In the genomic region with DNA sequence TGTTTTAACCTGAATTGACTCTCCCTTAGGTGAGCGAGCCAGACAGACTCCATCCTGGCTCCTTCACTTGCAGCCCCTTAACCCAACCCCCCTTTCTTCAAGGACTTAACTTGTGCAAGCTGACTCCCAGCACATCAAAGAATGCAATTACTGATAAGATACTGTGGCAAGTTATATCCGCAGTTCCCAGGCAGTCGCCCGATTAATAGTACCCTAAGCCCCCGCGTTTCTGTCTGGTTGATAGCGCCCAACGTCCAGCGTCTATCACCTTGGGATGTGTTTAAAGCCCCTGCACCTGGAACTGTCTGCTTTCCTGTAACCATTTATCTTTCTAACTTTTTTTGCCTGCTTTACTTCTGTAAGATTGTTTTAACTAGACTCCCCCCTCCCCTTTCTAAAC, we compare ENCODE assay signal across 1 cellular context.
TF ChIP-seq lines count a peak whose summit lies in the region.

No MANE protein-coding gene starts in this region.

TF ChIP-seq in K562, 482 proteins besides CTCF, POLR2A, EP300 and RAD21:
- TF ChIP-seq TCF7 (IDR thresholded peaks at IDR 0.05; ENCODE audit: borderline replicate concordance) (0 out of 2 replicates have a peak, but pooled peaks have one; percentile 36), TARDBP (IDR thresholded peaks at IDR 0.05) (no peak), THRAP3 (IDR thresholded peaks at IDR 0.05; ENCODE audit: borderline replicate concordance) (no peak), TEAD4 (IDR thresholded peaks at IDR 0.05; ENCODE audit: low read length) (peak; percentile 30; the same call in 1 of the 2 replicates), TEAD4 (CRISPR knock-in tag; IDR thresholded peaks at IDR 0.05; ENCODE audit: borderline replicate concordance) (no peak), TCF3 (CRISPR knock-in tag; IDR thresholded peaks at IDR 0.05) (peak; percentile 58), DPF2 (IDR thresholded peaks at IDR 0.05) (0 out of 2 replicates have a peak, but pooled peaks have one; percentile 27), ZNF184 (CRISPR knock-in tag; IDR thresholded peaks at IDR 0.05) (no peak), CBFA2T3 (IDR thresholded peaks at IDR 0.05) (peak; percentile 82), DACH1 (IDR thresholded peaks at IDR 0.05; ENCODE audit: partially characterized antibody) (peak; percentile 23), ZNF740 (CRISPR knock-in tag; IDR thresholded peaks at IDR 0.05) (no peak), ZNF740 (tag; IDR thresholded peaks at IDR 0.05) (no peak), CBFA2T2 (conservative IDR thresholded peaks at IDR 0.05) (peak; percentile 68), HMBOX1 (IDR thresholded peaks at IDR 0.05) (peak; percentile 68; the same call in 1 of the 2 replicates), NCOR1 (IDR thresholded peaks at IDR 0.05) (peak; percentile 61), TAL1 (IDR thresholded peaks at IDR 0.05) (peak; percentile 48; the same call in 1 of the 2 replicates), SIRT6 (IDR thresholded peaks at IDR 0.05; ENCODE audit: low read depth, low read length) (no peak), ARID1B (IDR thresholded peaks at IDR 0.05) (peak; percentile 67)
- TF ChIP-seq, protein P1, sequence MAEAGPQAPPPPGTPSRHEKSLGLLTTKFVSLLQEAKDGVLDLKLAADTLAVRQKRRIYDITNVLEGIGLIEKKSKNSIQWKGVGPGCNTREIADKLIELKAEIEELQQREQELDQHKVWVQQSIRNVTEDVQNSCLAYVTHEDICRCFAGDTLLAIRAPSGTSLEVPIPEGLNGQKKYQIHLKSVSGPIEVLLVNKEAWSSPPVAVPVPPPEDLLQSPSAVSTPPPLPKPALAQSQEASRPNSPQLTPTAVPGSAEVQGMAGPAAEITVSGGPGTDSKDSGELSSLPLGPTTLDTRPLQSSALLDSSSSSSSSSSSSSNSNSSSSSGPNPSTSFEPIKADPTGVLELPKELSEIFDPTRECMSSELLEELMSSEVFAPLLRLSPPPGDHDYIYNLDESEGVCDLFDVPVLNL (CRISPR knock-in tag; IDR thresholded peaks at IDR 0.05; ENCODE audit: low read depth) = no peak
